In genomic region chr22:17724678-17725464, GRCh38 we compare ENCODE assay signal across 14 cellular contexts. TPM values are rescaled to one million over a fixed set of nuclear protein-coding genes. Genes with fewer than 3 reads are reported as not detected.
DNase-seq lines count a peak whose midpoint lies in the region; TF ChIP-seq lines count a peak whose summit lies in the region.
"Had no signal": no experiment of that assay in that cellular context is flagged by ENCODE, and none has a peak within 500 bp of the region (broad histone marks: within the 10 kb centered on the region; RNA-seq: fewer than 3 reads in every experiment).

No MANE protein-coding gene starts in this region.

- H3K27ac ChIP-seq in SJSA1 (peak overlapping the region; percentile 90), esophagus muscularis mucosa (replicated peaks in 1 of 4) (peak overlapping the region; percentile 69 to 82 (median 74)), muscle layer of duodenum (ENCODE audit: low read length) (peak overlapping the region; percentile 21), testis (peak overlapping the region in 1 of 2 donors; percentile 72)
- H3K27ac ChIP-seq: pancreas had no signal

- DNase-seq in SJSA1 (ENCODE audit: low read depth in 1 of 2, low spot score in 2 of 2), result peak in 1 of 2 experiments; percentile 18
- no peak for DNase-seq in esophagus muscularis mucosa (ENCODE audit: extremely low spot score)
- DNase-seq in testis, result peak; percentile 62
- DNase-seq in LoVo (ENCODE audit: low spot score), result no peak
- no peak for DNase-seq in NCI-H345 treated with DMSO at 0.1 percent for 48 hours (lab: John Stamatoyannopoulos, UW; ENCODE audit: unreplicated experiment)
- DNase-seq in NK-92 treated with Interleukin-12 subunit alpha and Interleukin-12 subunit beta, amount 100 ng/mL, for 24 hours (lab: John Stamatoyannopoulos, UW), result no peak
- DNase-seq: activated CD8-positive, alpha-beta memory T cell treated with anti-CD3 and anti-CD28 coated beads for 24 hours; NCI-H524 treated with DMSO at 0.1 percent for 48 hours; pancreas; RPMI8226; stimulated activated CD4-positive, alpha-beta T cell treated with anti-CD3 and anti-CD28 coated beads, Interleukin-4, amount 100 ng/mL, for 1 hour; stimulated activated naive CD4-positive, alpha-beta T cell; T1000 had no signal

- H3K27me3 ChIP-seq in SJSA1 (replicated peaks) (no peaks in the 10 kb centered on the region), esophagus muscularis mucosa (no peaks in the 10 kb centered on the region), muscle layer of duodenum (ENCODE audit: low read depth, low read length) (no peaks in the 10 kb centered on the region), testis (no peaks in the 10 kb centered on the region)
- H3K27me3 ChIP-seq: pancreas had no signal

- TF ChIP-seq POLR2A in esophagus muscularis mucosa (IDR thresholded peaks at IDR 0.05; ENCODE audit: low read depth) (no peak), testis (IDR thresholded peaks at IDR 0.05) (no peak)

- no peak for TF ChIP-seq EP300 in esophagus muscularis mucosa (IDR thresholded peaks at IDR 0.05)

- no peak for TF ChIP-seq CTCF in esophagus muscularis mucosa (IDR thresholded peaks at IDR 0.05)
- TF ChIP-seq CTCF in testis (IDR thresholded peaks at IDR 0.05), result no peak

- WGBS in esophagus muscularis mucosa, result 60% methylated on average over 7 of the region's 7 CpGs
- 59 to 67% methylated on average over 7 of the region's 7 CpGs for WGBS in testis, 2 donors

- H3K9me3 ChIP-seq in SJSA1 (replicated peaks) (no peaks in the 10 kb centered on the region), esophagus muscularis mucosa (no peaks in the 10 kb centered on the region), muscle layer of duodenum (ENCODE audit: control insufficient read depth in 1 of 2, low read length in 2 of 2) (no peaks in the 10 kb centered on the region), testis (no peaks in the 10 kb centered on the region)
- H3K9me3 ChIP-seq: pancreas had no signal

- peaks cover 45% of the 10 kb centered on the region for H3K4me1 ChIP-seq in SJSA1 (replicated peaks)
- H3K4me1 ChIP-seq in esophagus muscularis mucosa, result peaks cover 42 to 62% (median 47%) of the 10 kb centered on the region in 4 donors
- peaks cover 0 to 22% of the 10 kb centered on the region in 2 donors for H3K4me1 ChIP-seq in muscle layer of duodenum (ENCODE audit: control insufficient read depth in 1 of 2, insufficient read depth in 2 of 2, low read length in 2 of 2)
- peaks cover 4% of the 10 kb centered on the region for H3K4me1 ChIP-seq in testis
- H3K4me1 ChIP-seq: pancreas had no signal

- no peak overlapping the region for H3K4me3 ChIP-seq in SJSA1
- H3K4me3 ChIP-seq in esophagus muscularis mucosa, result no peak overlapping the region
- H3K4me3 ChIP-seq in muscle layer of duodenum (ENCODE audit: low read depth in 1 of 2, low read length in 2 of 2), result no peak overlapping the region
- H3K4me3 ChIP-seq in testis, result no peak overlapping the region
- H3K4me3 ChIP-seq: pancreas had no signal

- intact Hi-C loops in esophagus muscularis mucosa (cut with DNase I), result no loop called here
- intact Hi-C loops in testis (cut with DNase I; ENCODE audit: low total_unique reads), result no loop called here

- H3K36me3 ChIP-seq in SJSA1 (peaks cover 44% of the 10 kb centered on the region), esophagus muscularis mucosa (peaks cover 18 to 35% (median 27%) of the 10 kb centered on the region in 4 donors), muscle layer of duodenum (ENCODE audit: control insufficient read depth in 1 of 2, insufficient read depth in 2 of 2, low read length in 2 of 2) (peaks cover 16 to 30% of the 10 kb centered on the region in 2 donors), testis (ENCODE audit: low read depth, missing control alignments) (no peaks in the 10 kb centered on the region)

RNA-seq across cellular contexts. Expression of gene BID, which starts 49.4 kb away (rescaled TPM):
- total RNA-seq in SJSA1 (2014; rRNA removed; shearing (Covaris generic)), result 27.0 and 47.4 TPM in 2 replicates
- 10 to 100 TPM; 12.9 to 48.3 (median 26.3) TPM for total RNA-seq in esophagus muscularis mucosa
- total RNA-seq in testis, result 1 to 10 TPM; 6.9 to 8.4 TPM
- 8.3 TPM for polyA plus RNA-seq in testis (ENCODE audit: insufficient read depth, low read depth, low replicate concordance)
